ENCODE assay signal across 25 cellular contexts in genomic region chr11:130095326-130095725, GRCh38.
"Had no signal": no experiment of that assay in that cellular context is flagged by ENCODE, and none has a peak within 500 bp of the region (broad histone marks: within the 10 kb centered on the region; RNA-seq: fewer than 3 reads in every experiment).

No MANE protein-coding gene starts in this region.

- H3K27me3 Mint-ChIP-seq: activated CD4-positive, alpha-beta T cell treated with anti-CD3 and anti-CD28 coated beads for 36 hours; activated naive CD8-positive, alpha-beta T cell; central memory CD8-positive, alpha-beta T cell; stimulated activated memory B cell treated with anti-CD40 and anti-IgM and Interleukin-4, amounts not matched to agents 10 μg/mL and 1 μg/mL and 100 μg/mL, for 72 hours; T-helper 17 cell had no signal

- H3K9me3 Mint-ChIP-seq: central memory CD8-positive, alpha-beta T cell; stimulated activated memory B cell treated with anti-CD40 and anti-IgM and Interleukin-4, amounts not matched to agents 10 μg/mL and 1 μg/mL and 100 μg/mL, for 72 hours had no signal

- H3K4me1 ChIP-seq: pancreas, prostate gland had no signal

- H3K36me3 ChIP-seq: gastrocnemius medialis, left ventricle myocardium inferior, pancreas, prostate gland, sigmoid colon, tibial nerve had no signal

- ATAC-seq: activated CD4-positive, alpha-beta T cell treated with anti-CD3 and anti-CD28 coated beads for 36 hours; activated CD8-positive, alpha-beta T cell treated with anti-CD3 and anti-CD28 coated beads, Interleukin-2, amount 10 ng/mL, durations not matched to agents 7 days and 5 days; gastrocnemius medialis; stimulated activated memory B cell treated with anti-CD40 and anti-IgM and Interleukin-4, amounts not matched to agents 10 μg/mL and 1 μg/mL and 100 μg/mL, for 72 hours; T-helper 17 cell had no signal

- H3K4me3 ChIP-seq: gastrocnemius medialis, left ventricle myocardium inferior, pancreas, prostate gland, sigmoid colon, tibial nerve had no signal

- H3K4me3 Mint-ChIP-seq: activated CD4-positive, alpha-beta T cell treated with anti-CD3 and anti-CD28 coated beads for 36 hours; activated CD8-positive, alpha-beta T cell treated with anti-CD3 and anti-CD28 coated beads, Interleukin-2, amount 10 ng/mL, durations not matched to agents 7 days and 5 days; activated naive CD8-positive, alpha-beta T cell; central memory CD8-positive, alpha-beta T cell; stimulated activated memory B cell treated with anti-CD40 and anti-IgM and Interleukin-4, amounts not matched to agents 10 μg/mL and 1 μg/mL and 100 μg/mL, for 72 hours had no signal

- H3K27ac ChIP-seq: gastrocnemius medialis, left ventricle myocardium inferior, pancreas, prostate gland, sigmoid colon, tibial nerve had no signal

- H3K27ac Mint-ChIP-seq: activated CD4-positive, alpha-beta T cell treated with anti-CD3 and anti-CD28 coated beads for 36 hours; activated CD8-positive, alpha-beta T cell treated with anti-CD3 and anti-CD28 coated beads, Interleukin-2, amount 10 ng/mL, durations not matched to agents 7 days and 5 days; activated naive CD8-positive, alpha-beta T cell; stimulated activated memory B cell treated with anti-CD40 and anti-IgM and Interleukin-4, amounts not matched to agents 10 μg/mL and 1 μg/mL and 100 μg/mL, for 72 hours; T-helper 17 cell had no signal

- H3K36me3 Mint-ChIP-seq: stimulated activated memory B cell treated with anti-CD40 and anti-IgM and Interleukin-4, amounts not matched to agents 10 μg/mL and 1 μg/mL and 100 μg/mL, for 72 hours had no signal

- DNase-seq: activated CD4-positive, alpha-beta T cell treated with anti-CD3 and anti-CD28 coated beads for 36 hours; activated CD4-positive, CD25-positive, alpha-beta regulatory T cell; activated CD8-positive, alpha-beta T cell treated with anti-CD3 and anti-CD28 coated beads, Interleukin-2, amount 10 ng/mL, durations not matched to agents 7 days and 5 days; activated effector memory CD4-positive, alpha-beta T cell treated with Interleukin-2 at 50 U/mL for 16 hours; activated naive CD4-positive, alpha-beta T cell treated with Interleukin-2 at 50 U/mL for 16 hours; anterior cingulate cortex; dermis blood vessel endothelial cell; effector CD4-positive, alpha-beta T cell; gastrocnemius medialis; glutamatergic neuron; left ventricle myocardium inferior; nucleus accumbens; pancreas; retina; sigmoid colon; small intestine; stimulated activated CD4-positive, alpha-beta T cell treated with anti-CD3 and anti-CD28 coated beads, Interleukin-4, amount 100 ng/mL, for 4 hours; stimulated activated CD8-positive, alpha-beta memory T cell treated with anti-CD3 and anti-CD28 coated beads, Interleukin-4, amount 100 ng/mL, for 48 hours; T-helper 17 cell; T1000 had no signal

- H3K9me3 ChIP-seq: gastrocnemius medialis, left ventricle myocardium inferior, pancreas, prostate gland, sigmoid colon, tibial nerve had no signal

- H3K27me3 ChIP-seq: gastrocnemius medialis, pancreas, sigmoid colon, tibial nerve had no signal
